ENCODE assay signal across 1 cellular context in genomic region chr16:69823831-69824563, GRCh38.
TF ChIP-seq lines count a peak whose summit lies in the region.

No MANE protein-coding gene starts in this region.

TF ChIP-seq in HepG2, 621 proteins besides CTCF, POLR2A, EP300 and RAD21 (continued from another document and continues in another):
- TF ChIP-seq, protein P1, sequence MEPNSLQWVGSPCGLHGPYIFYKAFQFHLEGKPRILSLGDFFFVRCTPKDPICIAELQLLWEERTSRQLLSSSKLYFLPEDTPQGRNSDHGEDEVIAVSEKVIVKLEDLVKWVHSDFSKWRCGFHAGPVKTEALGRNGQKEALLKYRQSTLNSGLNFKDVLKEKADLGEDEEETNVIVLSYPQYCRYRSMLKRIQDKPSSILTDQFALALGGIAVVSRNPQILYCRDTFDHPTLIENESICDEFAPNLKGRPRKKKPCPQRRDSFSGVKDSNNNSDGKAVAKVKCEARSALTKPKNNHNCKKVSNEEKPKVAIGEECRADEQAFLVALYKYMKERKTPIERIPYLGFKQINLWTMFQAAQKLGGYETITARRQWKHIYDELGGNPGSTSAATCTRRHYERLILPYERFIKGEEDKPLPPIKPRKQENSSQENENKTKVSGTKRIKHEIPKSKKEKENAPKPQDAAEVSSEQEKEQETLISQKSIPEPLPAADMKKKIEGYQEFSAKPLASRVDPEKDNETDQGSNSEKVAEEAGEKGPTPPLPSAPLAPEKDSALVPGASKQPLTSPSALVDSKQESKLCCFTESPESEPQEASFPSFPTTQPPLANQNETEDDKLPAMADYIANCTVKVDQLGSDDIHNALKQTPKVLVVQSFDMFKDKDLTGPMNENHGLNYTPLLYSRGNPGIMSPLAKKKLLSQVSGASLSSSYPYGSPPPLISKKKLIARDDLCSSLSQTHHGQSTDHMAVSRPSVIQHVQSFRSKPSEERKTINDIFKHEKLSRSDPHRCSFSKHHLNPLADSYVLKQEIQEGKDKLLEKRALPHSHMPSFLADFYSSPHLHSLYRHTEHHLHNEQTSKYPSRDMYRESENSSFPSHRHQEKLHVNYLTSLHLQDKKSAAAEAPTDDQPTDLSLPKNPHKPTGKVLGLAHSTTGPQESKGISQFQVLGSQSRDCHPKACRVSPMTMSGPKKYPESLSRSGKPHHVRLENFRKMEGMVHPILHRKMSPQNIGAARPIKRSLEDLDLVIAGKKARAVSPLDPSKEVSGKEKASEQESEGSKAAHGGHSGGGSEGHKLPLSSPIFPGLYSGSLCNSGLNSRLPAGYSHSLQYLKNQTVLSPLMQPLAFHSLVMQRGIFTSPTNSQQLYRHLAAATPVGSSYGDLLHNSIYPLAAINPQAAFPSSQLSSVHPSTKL (CRISPR knock-in tag; IDR thresholded peaks at IDR 0.05): peak; percentile 71
- no peak for TF ChIP-seq CEBPG (CRISPR knock-in tag; IDR thresholded peaks at IDR 0.05)
- TF ChIP-seq HCFC1 (IDR thresholded peaks at IDR 0.05; ENCODE audit: low read depth, low read length): no peak
- no peak for TF ChIP-seq SRF (IDR thresholded peaks at IDR 0.05; ENCODE audit: low read depth, low read length)
- TF ChIP-seq RBM22 (optimal IDR thresholded peaks at IDR 0.05; ENCODE audit: low read length): no peak
- no peak for TF ChIP-seq ZNF12 (CRISPR knock-in tag; IDR thresholded peaks at IDR 0.05)
- TF ChIP-seq DBP (CRISPR knock-in tag; IDR thresholded peaks at IDR 0.05; ENCODE audit: not compliant biosample characterization): no peak
- no peak for TF ChIP-seq ELF4 (CRISPR knock-in tag; IDR thresholded peaks at IDR 0.05; ENCODE audit: borderline replicate concordance)
- TF ChIP-seq HDAC1 (CRISPR knock-in tag; IDR thresholded peaks at IDR 0.05): peak; percentile 71
- TF ChIP-seq MZF1 (CRISPR knock-in tag; IDR thresholded peaks at IDR 0.05; ENCODE audit: borderline replicate concordance): no peak
- TF ChIP-seq REST (IDR thresholded peaks at IDR 0.05; ENCODE audit: borderline replicate concordance in 1 of 2, low read depth in 1 of 2, low read length in 2 of 2): no peak
- 0 out of 2 replicates have a peak, but pooled peaks have one; percentile 46 for TF ChIP-seq MXD4 (CRISPR knock-in tag; IDR thresholded peaks at IDR 0.05)
- TF ChIP-seq FOSL1 (CRISPR knock-in tag; IDR thresholded peaks at IDR 0.05; ENCODE audit: borderline replicate concordance): no peak
- TF ChIP-seq ZNF790 (CRISPR knock-in tag; IDR thresholded peaks at IDR 0.05; ENCODE audit: borderline replicate concordance): no peak
- TF ChIP-seq EHMT2 (IDR thresholded peaks at IDR 0.05; ENCODE audit: borderline replicate concordance, low read depth, low read length): no peak
- 0 out of 2 replicates have a peak, but pooled peaks have one; percentile 34 for TF ChIP-seq ZNF280D (CRISPR knock-in tag; IDR thresholded peaks at IDR 0.05)
- TF ChIP-seq, protein P2, sequence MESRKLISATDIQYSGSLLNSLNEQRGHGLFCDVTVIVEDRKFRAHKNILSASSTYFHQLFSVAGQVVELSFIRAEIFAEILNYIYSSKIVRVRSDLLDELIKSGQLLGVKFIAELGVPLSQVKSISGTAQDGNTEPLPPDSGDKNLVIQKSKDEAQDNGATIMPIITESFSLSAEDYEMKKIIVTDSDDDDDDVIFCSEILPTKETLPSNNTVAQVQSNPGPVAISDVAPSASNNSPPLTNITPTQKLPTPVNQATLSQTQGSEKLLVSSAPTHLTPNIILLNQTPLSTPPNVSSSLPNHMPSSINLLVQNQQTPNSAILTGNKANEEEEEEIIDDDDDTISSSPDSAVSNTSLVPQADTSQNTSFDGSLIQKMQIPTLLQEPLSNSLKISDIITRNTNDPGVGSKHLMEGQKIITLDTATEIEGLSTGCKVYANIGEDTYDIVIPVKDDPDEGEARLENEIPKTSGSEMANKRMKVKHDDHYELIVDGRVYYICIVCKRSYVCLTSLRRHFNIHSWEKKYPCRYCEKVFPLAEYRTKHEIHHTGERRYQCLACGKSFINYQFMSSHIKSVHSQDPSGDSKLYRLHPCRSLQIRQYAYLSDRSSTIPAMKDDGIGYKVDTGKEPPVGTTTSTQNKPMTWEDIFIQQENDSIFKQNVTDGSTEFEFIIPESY (CRISPR knock-in tag; IDR thresholded peaks at IDR 0.05): peak; percentile 92
- no peak for TF ChIP-seq DNMT3B (CRISPR knock-in tag; conservative IDR thresholded peaks at IDR 0.05)
- TF ChIP-seq, protein P3, sequence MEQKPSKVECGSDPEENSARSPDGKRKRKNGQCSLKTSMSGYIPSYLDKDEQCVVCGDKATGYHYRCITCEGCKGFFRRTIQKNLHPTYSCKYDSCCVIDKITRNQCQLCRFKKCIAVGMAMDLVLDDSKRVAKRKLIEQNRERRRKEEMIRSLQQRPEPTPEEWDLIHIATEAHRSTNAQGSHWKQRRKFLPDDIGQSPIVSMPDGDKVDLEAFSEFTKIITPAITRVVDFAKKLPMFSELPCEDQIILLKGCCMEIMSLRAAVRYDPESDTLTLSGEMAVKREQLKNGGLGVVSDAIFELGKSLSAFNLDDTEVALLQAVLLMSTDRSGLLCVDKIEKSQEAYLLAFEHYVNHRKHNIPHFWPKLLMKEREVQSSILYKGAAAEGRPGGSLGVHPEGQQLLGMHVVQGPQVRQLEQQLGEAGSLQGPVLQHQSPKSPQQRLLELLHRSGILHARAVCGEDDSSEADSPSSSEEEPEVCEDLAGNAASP (CRISPR knock-in tag; IDR thresholded peaks at IDR 0.05; ENCODE audit: borderline replicate concordance): peak; percentile 35; the same call in 1 of the 2 replicates
- TF ChIP-seq, protein P4, sequence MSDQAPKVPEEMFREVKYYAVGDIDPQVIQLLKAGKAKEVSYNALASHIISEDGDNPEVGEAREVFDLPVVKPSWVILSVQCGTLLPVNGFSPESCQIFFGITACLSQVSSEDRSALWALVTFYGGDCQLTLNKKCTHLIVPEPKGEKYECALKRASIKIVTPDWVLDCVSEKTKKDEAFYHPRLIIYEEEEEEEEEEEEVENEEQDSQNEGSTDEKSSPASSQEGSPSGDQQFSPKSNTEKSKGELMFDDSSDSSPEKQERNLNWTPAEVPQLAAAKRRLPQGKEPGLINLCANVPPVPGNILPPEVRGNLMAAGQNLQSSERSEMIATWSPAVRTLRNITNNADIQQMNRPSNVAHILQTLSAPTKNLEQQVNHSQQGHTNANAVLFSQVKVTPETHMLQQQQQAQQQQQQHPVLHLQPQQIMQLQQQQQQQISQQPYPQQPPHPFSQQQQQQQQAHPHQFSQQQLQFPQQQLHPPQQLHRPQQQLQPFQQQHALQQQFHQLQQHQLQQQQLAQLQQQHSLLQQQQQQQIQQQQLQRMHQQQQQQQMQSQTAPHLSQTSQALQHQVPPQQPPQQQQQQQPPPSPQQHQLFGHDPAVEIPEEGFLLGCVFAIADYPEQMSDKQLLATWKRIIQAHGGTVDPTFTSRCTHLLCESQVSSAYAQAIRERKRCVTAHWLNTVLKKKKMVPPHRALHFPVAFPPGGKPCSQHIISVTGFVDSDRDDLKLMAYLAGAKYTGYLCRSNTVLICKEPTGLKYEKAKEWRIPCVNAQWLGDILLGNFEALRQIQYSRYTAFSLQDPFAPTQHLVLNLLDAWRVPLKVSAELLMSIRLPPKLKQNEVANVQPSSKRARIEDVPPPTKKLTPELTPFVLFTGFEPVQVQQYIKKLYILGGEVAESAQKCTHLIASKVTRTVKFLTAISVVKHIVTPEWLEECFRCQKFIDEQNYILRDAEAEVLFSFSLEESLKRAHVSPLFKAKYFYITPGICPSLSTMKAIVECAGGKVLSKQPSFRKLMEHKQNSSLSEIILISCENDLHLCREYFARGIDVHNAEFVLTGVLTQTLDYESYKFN (CRISPR knock-in tag; conservative IDR thresholded peaks at IDR 0.05): peak; percentile 59
- peak; percentile 25; the same call in 1 of the 2 replicates for TF ChIP-seq STAG1 (CRISPR knock-in tag; IDR thresholded peaks at IDR 0.05)
- no peak for TF ChIP-seq TERF1 (CRISPR knock-in tag; IDR thresholded peaks at IDR 0.05)
- TF ChIP-seq, protein P5, sequence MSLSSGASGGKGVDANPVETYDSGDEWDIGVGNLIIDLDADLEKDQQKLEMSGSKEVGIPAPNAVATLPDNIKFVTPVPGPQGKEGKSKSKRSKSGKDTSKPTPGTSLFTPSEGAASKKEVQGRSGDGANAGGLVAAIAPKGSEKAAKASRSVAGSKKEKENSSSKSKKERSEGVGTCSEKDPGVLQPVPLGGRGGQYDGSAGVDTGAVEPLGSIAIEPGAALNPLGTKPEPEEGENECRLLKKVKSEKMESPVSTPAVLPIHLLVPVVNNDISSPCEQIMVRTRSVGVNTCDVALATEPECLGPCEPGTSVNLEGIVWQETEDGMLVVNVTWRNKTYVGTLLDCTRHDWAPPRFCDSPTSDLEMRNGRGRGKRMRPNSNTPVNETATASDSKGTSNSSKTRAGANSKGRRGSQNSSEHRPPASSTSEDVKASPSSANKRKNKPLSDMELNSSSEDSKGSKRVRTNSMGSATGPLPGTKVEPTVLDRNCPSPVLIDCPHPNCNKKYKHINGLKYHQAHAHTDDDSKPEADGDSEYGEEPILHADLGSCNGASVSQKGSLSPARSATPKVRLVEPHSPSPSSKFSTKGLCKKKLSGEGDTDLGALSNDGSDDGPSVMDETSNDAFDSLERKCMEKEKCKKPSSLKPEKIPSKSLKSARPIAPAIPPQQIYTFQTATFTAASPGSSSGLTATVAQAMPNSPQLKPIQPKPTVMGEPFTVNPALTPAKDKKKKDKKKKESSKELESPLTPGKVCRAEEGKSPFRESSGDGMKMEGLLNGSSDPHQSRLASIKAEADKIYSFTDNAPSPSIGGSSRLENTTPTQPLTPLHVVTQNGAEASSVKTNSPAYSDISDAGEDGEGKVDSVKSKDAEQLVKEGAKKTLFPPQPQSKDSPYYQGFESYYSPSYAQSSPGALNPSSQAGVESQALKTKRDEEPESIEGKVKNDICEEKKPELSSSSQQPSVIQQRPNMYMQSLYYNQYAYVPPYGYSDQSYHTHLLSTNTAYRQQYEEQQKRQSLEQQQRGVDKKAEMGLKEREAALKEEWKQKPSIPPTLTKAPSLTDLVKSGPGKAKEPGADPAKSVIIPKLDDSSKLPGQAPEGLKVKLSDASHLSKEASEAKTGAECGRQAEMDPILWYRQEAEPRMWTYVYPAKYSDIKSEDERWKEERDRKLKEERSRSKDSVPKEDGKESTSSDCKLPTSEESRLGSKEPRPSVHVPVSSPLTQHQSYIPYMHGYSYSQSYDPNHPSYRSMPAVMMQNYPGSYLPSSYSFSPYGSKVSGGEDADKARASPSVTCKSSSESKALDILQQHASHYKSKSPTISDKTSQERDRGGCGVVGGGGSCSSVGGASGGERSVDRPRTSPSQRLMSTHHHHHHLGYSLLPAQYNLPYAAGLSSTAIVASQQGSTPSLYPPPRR (CRISPR knock-in tag; IDR thresholded peaks at IDR 0.05; ENCODE audit: borderline replicate concordance): 0 out of 2 replicates have a peak, but pooled peaks have one; percentile 25
- TF ChIP-seq ZNF20 (CRISPR knock-in tag; IDR thresholded peaks at IDR 0.05): no peak
- TF ChIP-seq ZNF430 (CRISPR knock-in tag; IDR thresholded peaks at IDR 0.05): 0 out of 2 replicates have a peak, but pooled peaks have one; percentile 32
- peak; percentile 73 for TF ChIP-seq MIXL1 (CRISPR knock-in tag; IDR thresholded peaks at IDR 0.05)
- TF ChIP-seq MEIS1 (CRISPR knock-in tag; IDR thresholded peaks at IDR 0.05; ENCODE audit: borderline replicate concordance): 0 out of 2 replicates have a peak, but pooled peaks have one; percentile 42
